8 cellular contexts compared by ENCODE assay signal in genomic region chr4:87390055-87390454, GRCh38. TPM values are rescaled to one million over a fixed set of nuclear protein-coding genes. Genes with fewer than 3 reads are reported as not detected.
A peak's percentile ranks its signal among the peaks of the same experiment; 100 is the strongest.
DNase-seq lines count a peak whose midpoint lies in the region; ATAC-seq and TF ChIP-seq lines count a peak whose summit lies in the region.
"Not testable (repeated sequence)": the region's sequence is repeated elsewhere in the genome, so short reads cannot be mapped to it uniquely, and the experiment has no call there.

No MANE protein-coding gene starts in this region.

- not testable (repeated sequence) for H4K91ac ChIP-seq in trophoblast cell (ENCODE audit: low read depth, low read length)

- H3K27me3 Mint-ChIP-seq in T-cell; activated naive CD8-positive, alpha-beta T cell treated with anti-CD3 and anti-CD28 coated beads, Interleukin-2, amount 10 ng/mL, durations not matched to agents 7 days and 5 days; type B pancreatic cell: not testable (repeated sequence)

- H2AFZ ChIP-seq in MM.1S (ENCODE audit: low read length); trophoblast cell (ENCODE audit: insufficient read depth, low read length, poor library complexity): not testable (repeated sequence)

- H3K4me2 ChIP-seq in MM.1S (ENCODE audit: low read depth, low read length), result peak overlapping the region; percentile 84; the same call in 1 of the 2 replicates
- H3K4me2 ChIP-seq in trophoblast cell (ENCODE audit: low read length), result peak overlapping the region; percentile 27

- H3K9me3 Mint-ChIP-seq in T-cell; activated naive CD8-positive, alpha-beta T cell treated with anti-CD3 and anti-CD28 coated beads, Interleukin-2, amount 10 ng/mL, durations not matched to agents 7 days and 5 days: not testable (repeated sequence)
- H3K9me3 Mint-ChIP-seq in type B pancreatic cell, result peaks cover 15% of the 10 kb centered on the region

- H3K27ac ChIP-seq in MM.1S (ENCODE audit: low read length); trophoblast cell (ENCODE audit: low read depth, low read length): not testable (repeated sequence)
- peak overlapping the region; percentile 80 to 95 for H3K27ac ChIP-seq in liver (ENCODE audit: low read depth in 1 of 2, low read length in 2 of 2)

- TF ChIP-seq RAD21 in liver (IDR thresholded peaks at IDR 0.05), result not testable (repeated sequence)

- H3K79me1 ChIP-seq in trophoblast cell (ENCODE audit: low read length), result not testable (repeated sequence)

- CTCF ChIA-PET in T-cell (lab: Charles Lee), result interaction anchor here (0.6 to 2.5 kb wide), 10 partner anchors 8 to 172 kb away, joined by 3 to 30 read pairs (median 8); partner anchors contain the start of gene NUDT9 (in 2 of the 2)

- DNase-seq in DMS79 treated with DMSO at 0.1 percent for 48 hours (lab: John Stamatoyannopoulos, UW), result peak; percentile 40
- DNase-seq in MM.1S; T-cell; activated naive CD8-positive, alpha-beta T cell treated with anti-CD3 and anti-CD28 coated beads, Interleukin-2, amount 10 ng/mL, durations not matched to agents 7 days and 5 days; epithelial cell of proximal tubule (ENCODE audit: low read depth); trophoblast cell; type B pancreatic cell (ENCODE audit: extremely low spot score, unreplicated experiment): not testable (repeated sequence)

- peaks cover 54 to 64% (median 54%) of the 10 kb centered on the region in 3 donors for H3K4me1 Mint-ChIP-seq in T-cell
- peaks cover 28% of the 10 kb centered on the region for H3K4me1 Mint-ChIP-seq in activated naive CD8-positive, alpha-beta T cell treated with anti-CD3 and anti-CD28 coated beads, Interleukin-2, amount 10 ng/mL, durations not matched to agents 7 days and 5 days
- H3K4me1 Mint-ChIP-seq in type B pancreatic cell (ENCODE audit: unreplicated experiment), result peaks cover 28% of the 10 kb centered on the region

- H4K8ac ChIP-seq in trophoblast cell (ENCODE audit: low read depth, low read length), result not testable (repeated sequence)

- not testable (repeated sequence) for ATAC-seq in T-cell (replicated peaks in 1 of 4); activated naive CD8-positive, alpha-beta T cell treated with anti-CD3 and anti-CD28 coated beads, Interleukin-2, amount 10 ng/mL, durations not matched to agents 7 days and 5 days (ENCODE audit: low read depth)

- not testable (repeated sequence) for H4K12ac ChIP-seq in trophoblast cell (ENCODE audit: low read depth, low read length)

- not testable (repeated sequence) for H3K4me1 ChIP-seq in MM.1S (ENCODE audit: low read length); trophoblast cell (ENCODE audit: control insufficient read depth in 1 of 2, insufficient read depth in 2 of 2, low read length in 2 of 2)
- peaks cover 3 to 36% (median 19%) of the 10 kb centered on the region in 4 donors for H3K4me1 ChIP-seq in liver (ENCODE audit: control insufficient read depth in 4 of 4, insufficient read depth in 4 of 4, low read length in 3 of 4)

- H2BK120ac ChIP-seq in trophoblast cell (ENCODE audit: insufficient read depth, low read length, poor library complexity), result not testable (repeated sequence)

- H2AK5ac ChIP-seq in trophoblast cell (ENCODE audit: low read length), result not testable (repeated sequence)

- H2BK5ac ChIP-seq in trophoblast cell (ENCODE audit: low read depth, low read length, poor library complexity), result not testable (repeated sequence)

- H3K36me3 Mint-ChIP-seq in T-cell (peaks cover 27% of the 10 kb centered on the region), type B pancreatic cell (peaks cover 22% of the 10 kb centered on the region)
- peaks cover 33% of the 10 kb centered on the region for H3K36me3 Mint-ChIP-seq in activated naive CD8-positive, alpha-beta T cell treated with anti-CD3 and anti-CD28 coated beads, Interleukin-2, amount 10 ng/mL, durations not matched to agents 7 days and 5 days

- not testable (repeated sequence) for H4K20me1 ChIP-seq in MM.1S (ENCODE audit: insufficient read depth, low read length)

- H3K4ac ChIP-seq in trophoblast cell (ENCODE audit: low read depth, low read length), result not testable (repeated sequence)

- not testable (repeated sequence) for H3K9ac ChIP-seq in MM.1S (ENCODE audit: low read length); trophoblast cell (ENCODE audit: low read length)
- H3K9ac ChIP-seq in liver (ENCODE audit: low read depth in 1 of 2, low read length in 2 of 2), result peak overlapping the region; percentile 84 to 99

- not testable (repeated sequence) for H3K14ac ChIP-seq in trophoblast cell (ENCODE audit: low read length)

- WGBS in liver, result 23% methylated on average over 20 of the region's 20 CpGs
- no CpG with 5 or more reads among the region's 20 CpGs for WGBS in trophoblast cell (ENCODE audit: extremely low coverage, insufficient coverage, insufficient read length)

- POLR2A ChIA-PET in T-cell (lab: Charles Lee), result interaction anchor here in 1 of 2 donors (0.6 to 2.0 kb wide), 2 partner anchors 9 to 32 kb away, joined by 4 to 13 read pairs; partner anchors contain the start of gene NUDT9
- POLR2A ChIA-PET in activated naive CD8-positive, alpha-beta T cell treated with anti-CD3 and anti-CD28 coated beads, Interleukin-2, amount 10 ng/mL, durations not matched to agents 7 days and 5 days (lab: Charles Lee), result interaction anchor here (0.6 to 2.2 kb wide), 5 partner anchors 14 to 384 kb away, joined by 3 to 20 read pairs (median 3); partner anchors contain the start of gene NUDT9

- H3K9me3 ChIP-seq in MM.1S (replicated peaks; ENCODE audit: insufficient read depth, low read length); liver (ENCODE audit: control insufficient read depth in 4 of 4, low read length in 3 of 4); trophoblast cell (ENCODE audit: insufficient read depth, low read depth, low read length): not testable (repeated sequence)

- not testable (repeated sequence) for H3K36me3 ChIP-seq in MM.1S (replicated peaks; ENCODE audit: insufficient read depth, low read length); liver (ENCODE audit: control insufficient read depth in 4 of 4, insufficient read depth in 3 of 4, low read depth in 1 of 4, low read length in 3 of 4); trophoblast cell (ENCODE audit: control insufficient read depth in 1 of 2, insufficient read depth in 2 of 2, low read length in 2 of 2)

- H3K4me3 ChIP-seq in MM.1S (ENCODE audit: low read length), result peak overlapping the region; percentile 81; the same call in 1 of the 2 replicates
- H3K4me3 ChIP-seq in epithelial cell of proximal tubule (ENCODE audit: low read depth, low read length), result peak overlapping the region; percentile 76
- H3K4me3 ChIP-seq in liver (ENCODE audit: low read depth in 1 of 3, low read length in 3 of 3), result peak overlapping the region; percentile 64 to 96 (median 79)
- not testable (repeated sequence) for H3K4me3 ChIP-seq in trophoblast cell (ENCODE audit: low read depth, low read length)

- not testable (repeated sequence) for H3K9me2 ChIP-seq in MM.1S (replicated peaks; ENCODE audit: insufficient read depth, low read length)

- not testable (repeated sequence) for H3K18ac ChIP-seq in trophoblast cell (ENCODE audit: low read length)

- peak overlapping the region; percentile 92 to 97 for H3K27ac Mint-ChIP-seq in T-cell
- peak overlapping the region; percentile 80 for H3K27ac Mint-ChIP-seq in activated naive CD8-positive, alpha-beta T cell treated with anti-CD3 and anti-CD28 coated beads, Interleukin-2, amount 10 ng/mL, durations not matched to agents 7 days and 5 days
- H3K27ac Mint-ChIP-seq in type B pancreatic cell, result peak overlapping the region; percentile 94

- not testable (repeated sequence) for H3F3A ChIP-seq in MM.1S (ENCODE audit: insufficient read depth, low read length)

- H3K4me3 Mint-ChIP-seq in T-cell (peak overlapping the region; percentile 93 to 95 (median 94)), type B pancreatic cell (peak overlapping the region; percentile 97)
- H3K4me3 Mint-ChIP-seq in activated naive CD8-positive, alpha-beta T cell treated with anti-CD3 and anti-CD28 coated beads, Interleukin-2, amount 10 ng/mL, durations not matched to agents 7 days and 5 days, result peak overlapping the region; percentile 92

- H3K79me2 ChIP-seq in MM.1S (ENCODE audit: low read length), result peaks cover 21% of the 10 kb centered on the region
- H3K79me2 ChIP-seq in trophoblast cell (ENCODE audit: control insufficient read depth, insufficient read depth, low read length, poor library complexity), result not testable (repeated sequence)

- TF ChIP-seq CTCF in MM.1S (IDR thresholded peaks at IDR 0.05; ENCODE audit: low read length); epithelial cell of proximal tubule (conservative IDR thresholded peaks at IDR 0.05; ENCODE audit: low read depth, low read length); liver (IDR thresholded peaks at IDR 0.05; ENCODE audit: low read depth, low read length, missing input control); type B pancreatic cell (conservative IDR thresholded peaks at IDR 0.05): not testable (repeated sequence)

- H3K27me3 ChIP-seq in MM.1S (replicated peaks; ENCODE audit: insufficient read depth, low read length); liver (ENCODE audit: control insufficient read depth in 4 of 4, insufficient read depth in 4 of 4, low read length in 3 of 4); trophoblast cell (ENCODE audit: insufficient read depth, low read length): not testable (repeated sequence)

- not testable (repeated sequence) for H2BK12ac ChIP-seq in trophoblast cell (ENCODE audit: low read length)

- not testable (repeated sequence) for H3K23ac ChIP-seq in trophoblast cell (ENCODE audit: low read length)

RNA-seq across cellular contexts. Expression of gene HSD17B11, which starts 0.9 kb away (rescaled TPM):
- 10 to 100 TPM; 38.0 to 57.7 (median 51.2) TPM for total RNA-seq in T-cell
- total RNA-seq in activated naive CD8-positive, alpha-beta T cell treated with anti-CD3 and anti-CD28 coated beads, Interleukin-2, amount 10 ng/mL, durations not matched to agents 7 days and 5 days, result 10 to 100 TPM; 42.8 to 48.0 TPM
- total RNA-seq in epithelial cell of proximal tubule, result 19.4 and 19.7 TPM in 2 replicates
- 100 to 1,000 TPM; 109 to 120 TPM for total RNA-seq in liver
- polyA plus RNA-seq in liver, result 100 to 1,000 TPM in 1 of 2 donors, 10 to 100 TPM in 1; 94.8 to 133 TPM
- 30.1 and 32.5 TPM in 2 replicates for polyA plus RNA-seq in trophoblast cell (2013)
- total RNA-seq in type B pancreatic cell (ENCODE audit: low replicate concordance), result 19.2 and 23.9 TPM in 2 replicates

RNA-seq across cellular contexts. Expression of gene NUDT9, which starts 32.3 kb away (rescaled TPM):
- total RNA-seq in T-cell (10 to 100 TPM; 10.1 to 18.0 (median 13.9) TPM), epithelial cell of proximal tubule (23.0 and 26.3 TPM in 2 replicates), liver (10 to 100 TPM in 1 of 2 donors, 1 to 10 TPM in 1; 9.2 to 21.8 TPM), type B pancreatic cell (ENCODE audit: low replicate concordance) (26.5 and 27.5 TPM in 2 replicates)
- 10 to 100 TPM; 10.5 to 13.4 TPM for total RNA-seq in activated naive CD8-positive, alpha-beta T cell treated with anti-CD3 and anti-CD28 coated beads, Interleukin-2, amount 10 ng/mL, durations not matched to agents 7 days and 5 days
- polyA plus RNA-seq in liver, result 10 to 100 TPM; 32.1 to 37.3 TPM
- 20.2 and 20.8 TPM in 2 replicates for polyA plus RNA-seq in trophoblast cell (2013)
